30 cellular contexts compared by ENCODE assay signal in genomic region chr9:134619456-134619982, GRCh38. TPM values are rescaled to one million over a fixed set of nuclear protein-coding genes. Genes with fewer than 3 reads are reported as not detected.
A peak's percentile ranks its signal among the peaks of the same experiment; 100 is the strongest.
DNase-seq lines count a peak whose midpoint lies in the region; ATAC-seq and TF ChIP-seq lines count a peak whose summit lies in the region.
"Had no signal": no experiment of that assay in that cellular context is flagged by ENCODE, and none has a peak within 500 bp of the region (broad histone marks: within the 10 kb centered on the region; RNA-seq: fewer than 3 reads in every experiment).

No MANE protein-coding gene starts in this region.

- no peaks in the 10 kb centered on the region for H3K9me3 Mint-ChIP-seq in activated T-cell treated with anti-CD3 and anti-CD28 coated beads, Interleukin-2, amount 50 U/mL, for 24 hours
- peaks cover 0 to 1% of the 10 kb centered on the region in 2 donors for H3K9me3 Mint-ChIP-seq in activated T-cell treated with anti-CD3 and anti-CD28 coated beads, Interleukin-2, amount 50 U/mL, for 72 hours
- H3K9me3 Mint-ChIP-seq in type B pancreatic cell = no peaks in the 10 kb centered on the region
- H3K9me3 Mint-ChIP-seq: immature natural killer cell, neural crest cell had no signal

- H3K27ac Mint-ChIP-seq in activated T-cell treated with anti-CD3 and anti-CD28 coated beads, Interleukin-2, amount 50 U/mL, for 24 hours = no peak overlapping the region
- no peak overlapping the region for H3K27ac Mint-ChIP-seq in activated T-cell treated with anti-CD3 and anti-CD28 coated beads, Interleukin-2, amount 50 U/mL, for 72 hours
- H3K27ac Mint-ChIP-seq in type B pancreatic cell = no peak overlapping the region
- H3K27ac Mint-ChIP-seq: GM23338, immature natural killer cell, T-helper 17 cell had no signal

- in situ Hi-C loops in GM13977 (cut with MboI; ENCODE audit: low pct_unique_long_range_greater_than_20kb, low sequenced_read_pairs, unreplicated experiment) = no loop called here

- peak; percentile 9 for DNase-seq in activated T-cell treated with anti-CD3 and anti-CD28 coated beads, Interleukin-2, amount 50 U/mL, for 24 hours
- no peak for DNase-seq in activated T-cell treated with anti-CD3 and anti-CD28 coated beads, Interleukin-2, amount 50 U/mL, for 72 hours
- DNase-seq in Peyer's patch (peak in 2 of 3 donors; percentile 15 to 18), left lobe of liver (ENCODE audit: low spot score) (peak; percentile 37), type B pancreatic cell (ENCODE audit: extremely low spot score, unreplicated experiment) (peak; percentile 52), C1 segment of cervical spinal cord (lab: John Stamatoyannopoulos, UW) (no peak), GM13977 (ENCODE audit: low spot score) (no peak)
- DNase-seq: activated CD4-positive, alpha-beta T cell treated with anti-CD3 and anti-CD28 coated beads, Interleukin-2, amount 50 U/mL, for 1 hour; activated gamma-delta T cell; activated T-cell treated with anti-CD3 and anti-CD28 coated beads for 4 hours; brain microvascular endothelial cell; DMS79 treated with DMSO at 0.1 percent for 48 hours; effector memory CD4-positive, alpha-beta T cell; foreskin melanocyte; immature natural killer cell; NCI-H1436 treated with DMSO at 0.1 percent for 48 hours; NCI-H510A; NK-92 treated with Interleukin-12 subunit alpha and Interleukin-12 subunit beta, amount 100 ng/mL, for 24 hours; stomach; T-helper 17 cell; transverse colon had no signal

- no peak overlapping the region for H3K4me3 Mint-ChIP-seq in activated T-cell treated with anti-CD3 and anti-CD28 coated beads, Interleukin-2, amount 50 U/mL, for 24 hours
- H3K4me3 Mint-ChIP-seq in activated T-cell treated with anti-CD3 and anti-CD28 coated beads, Interleukin-2, amount 50 U/mL, for 72 hours = no peak overlapping the region
- H3K4me3 Mint-ChIP-seq in type B pancreatic cell = no peak overlapping the region
- H3K4me3 Mint-ChIP-seq: GM23338, immature natural killer cell, neural crest cell, T-helper 17 cell had no signal

- H3K27me3 ChIP-seq in Peyer's patch = no peaks in the 10 kb centered on the region
- H3K27me3 ChIP-seq: adrenal gland, brain microvascular endothelial cell, hepatocyte, sigmoid colon, transverse colon had no signal

- no peaks in the 10 kb centered on the region for H3K36me3 ChIP-seq in Peyer's patch
- H3K36me3 ChIP-seq: adrenal gland, brain microvascular endothelial cell, sigmoid colon, stomach, transverse colon had no signal

- H3K36me3 Mint-ChIP-seq in activated T-cell treated with anti-CD3 and anti-CD28 coated beads, Interleukin-2, amount 50 U/mL, for 24 hours (ENCODE audit: low read depth) = no peaks in the 10 kb centered on the region
- no peaks in the 10 kb centered on the region for H3K36me3 Mint-ChIP-seq in activated T-cell treated with anti-CD3 and anti-CD28 coated beads, Interleukin-2, amount 50 U/mL, for 72 hours (ENCODE audit: insufficient read depth in 2 of 2)
- H3K36me3 Mint-ChIP-seq in type B pancreatic cell = no peaks in the 10 kb centered on the region
- H3K36me3 Mint-ChIP-seq: immature natural killer cell had no signal

- TF ChIP-seq POLR2A in Peyer's patch (IDR thresholded peaks at IDR 0.05) = no peak

- ATAC-seq in activated T-cell treated with anti-CD3 and anti-CD28 coated beads, Interleukin-2, amount 50 U/mL, for 72 hours (replicated peaks in 1 of 2) = no peak
- no peak for ATAC-seq in left lobe of liver
- no peak for ATAC-seq in GM21367 (IDR thresholded peaks at IDR 0.05; ENCODE audit: unreplicated experiment)
- ATAC-seq: A549, GM23338, T-helper 17 cell had no signal

- no peaks in the 10 kb centered on the region for H3K9me3 ChIP-seq in Peyer's patch
- H3K9me3 ChIP-seq: adrenal gland, sigmoid colon, transverse colon had no signal

- H3K4me1 ChIP-seq in Peyer's patch = no peaks in the 10 kb centered on the region
- H3K4me1 ChIP-seq: adrenal gland had no signal

- H3K27me3 Mint-ChIP-seq in activated T-cell treated with anti-CD3 and anti-CD28 coated beads, Interleukin-2, amount 50 U/mL, for 24 hours = peaks cover 9% of the 10 kb centered on the region
- H3K27me3 Mint-ChIP-seq in activated T-cell treated with anti-CD3 and anti-CD28 coated beads, Interleukin-2, amount 50 U/mL, for 72 hours (ENCODE audit: low read depth) = no peaks in the 10 kb centered on the region
- H3K27me3 Mint-ChIP-seq in type B pancreatic cell = peaks cover 14% of the 10 kb centered on the region

- H3K27ac ChIP-seq in Peyer's patch = no peak overlapping the region
- H3K27ac ChIP-seq: adrenal gland, brain microvascular endothelial cell, hepatocyte, KMS-11, sigmoid colon, stomach, transverse colon had no signal

- TF ChIP-seq CTCF in Peyer's patch (IDR thresholded peaks at IDR 0.05) (no peak), type B pancreatic cell (conservative IDR thresholded peaks at IDR 0.05) (no peak), GM13977 (IDR thresholded peaks at IDR 0.05; ENCODE audit: extremely low read depth, insufficient read depth, missing control alignments) (no peak)

- no peaks in the 10 kb centered on the region for H3K4me1 Mint-ChIP-seq in activated T-cell treated with anti-CD3 and anti-CD28 coated beads, Interleukin-2, amount 50 U/mL, for 24 hours (ENCODE audit: low read depth)
- no peaks in the 10 kb centered on the region for H3K4me1 Mint-ChIP-seq in activated T-cell treated with anti-CD3 and anti-CD28 coated beads, Interleukin-2, amount 50 U/mL, for 72 hours (ENCODE audit: low read depth)
- H3K4me1 Mint-ChIP-seq in type B pancreatic cell (ENCODE audit: unreplicated experiment) = peaks cover 17% of the 10 kb centered on the region
- H3K4me1 Mint-ChIP-seq: immature natural killer cell, T-helper 17 cell had no signal

- no peak overlapping the region for H3K4me3 ChIP-seq in Peyer's patch
- H3K4me3 ChIP-seq: A549, adrenal gland, GM23338, hepatocyte, sigmoid colon, stomach, transverse colon had no signal

RNA-seq across cellular contexts. Expression of gene COL5A1, which starts 22.1 kb away (rescaled TPM):
- total RNA-seq in activated T-cell treated with anti-CD3 and anti-CD28 coated beads, Interleukin-2, amount 50 U/mL, for 72 hours = under 1 TPM in 1 of 2 donors, not detected in 1; 0.49 TPM
- 10 to 100 TPM in 2 of 4 donors, 1 to 10 TPM in 2; 4.9 to 97.4 (median 11.9) TPM for total RNA-seq in Peyer's patch
- 2.8 TPM for total RNA-seq in left lobe of liver
- total RNA-seq in type B pancreatic cell (ENCODE audit: low replicate concordance) = 16.1 and 112 TPM in 2 replicates
- total RNA-seq: SK-MEL-5 had no signal

Comparison
In these comparisons a context has a peak if more than half of its experiments do, and no peak if none do; other contexts are left out.
1. DNase-seq: peak in activated T-cell treated with anti-CD3 and anti-CD28 coated beads, Interleukin-2, amount 50 U/mL, for 24 hours (single experiment), Peyer's patch (2 of 3), left lobe of liver (single experiment) and type B pancreatic cell (single experiment); none in activated T-cell treated with anti-CD3 and anti-CD28 coated beads, Interleukin-2, amount 50 U/mL, for 72 hours (0 of 2), C1 segment of cervical spinal cord (0 of 14) and GM13977 (single experiment).